ENCODE assay signal across 15 cellular contexts in genomic region chr9:5382479-5382878, GRCh38. TPM values are rescaled to one million over a fixed set of nuclear protein-coding genes. Genes with fewer than 3 reads are reported as not detected.
"Had no signal": no experiment of that assay in that cellular context is flagged by ENCODE, and none has a peak within 500 bp of the region (broad histone marks: within the 10 kb centered on the region; RNA-seq: fewer than 3 reads in every experiment).

No MANE protein-coding gene starts in this region.

- H3K4me3 Mint-ChIP-seq: activated CD4-positive, alpha-beta T cell treated with anti-CD3 and anti-CD28 coated beads, Interleukin-2, amount 10 ng/mL, durations not matched to agents 7 days and 5 days; activated T-helper 1 cell treated with anti-CD3 and anti-CD28 coated beads, Interleukin-12 subunit alpha, Interleukin-12 subunit beta, Interleukin-2, Interleukin-4 antibody, amounts not matched to agents 30 ng/mL and 10 ng/mL and 1 ng/mL, durations not matched to agents 14 hours and 24 hours and 36 hours; naive thymus-derived CD8-positive, alpha-beta T cell had no signal

- H3K4me3 ChIP-seq: breast epithelium, dorsolateral prefrontal cortex, gastroesophageal sphincter, left ventricle myocardium inferior, mucosa of descending colon, pancreas, thoracic aorta, upper lobe of right lung had no signal

- DNase-seq: activated CD4-positive, alpha-beta T cell treated with anti-CD3 and anti-CD28 coated beads, Interleukin-2, amount 10 ng/mL, durations not matched to agents 7 days and 5 days; aorta; dorsolateral prefrontal cortex; kidney; left ventricle myocardium inferior; mucosa of descending colon; naive thymus-derived CD8-positive, alpha-beta T cell; pancreas; T-helper 2 cell; upper lobe of right lung had no signal

- ATAC-seq: gastroesophageal sphincter; mucosa of descending colon; naive thymus-derived CD8-positive, alpha-beta T cell; pancreas; sciatic nerve; upper lobe of right lung had no signal

- H3K27me3 ChIP-seq: breast epithelium, dorsolateral prefrontal cortex, gastroesophageal sphincter, pancreas, upper lobe of right lung had no signal

- H3K27me3 Mint-ChIP-seq: activated CD4-positive, alpha-beta T cell treated with anti-CD3 and anti-CD28 coated beads, Interleukin-2, amount 10 ng/mL, durations not matched to agents 7 days and 5 days; naive thymus-derived CD8-positive, alpha-beta T cell had no signal

- FAIRE-seq: kidney, pancreas had no signal

- H3K9me3 Mint-ChIP-seq: activated CD4-positive, alpha-beta T cell treated with anti-CD3 and anti-CD28 coated beads, Interleukin-2, amount 10 ng/mL, durations not matched to agents 7 days and 5 days; activated T-helper 1 cell treated with anti-CD3 and anti-CD28 coated beads, Interleukin-12 subunit alpha, Interleukin-12 subunit beta, Interleukin-2, Interleukin-4 antibody, amounts not matched to agents 30 ng/mL and 10 ng/mL and 1 ng/mL, durations not matched to agents 14 hours and 24 hours and 36 hours; naive thymus-derived CD8-positive, alpha-beta T cell had no signal

- H3K36me3 ChIP-seq: breast epithelium, pancreas, thoracic aorta had no signal

- H3K27ac Mint-ChIP-seq: activated CD4-positive, alpha-beta T cell treated with anti-CD3 and anti-CD28 coated beads, Interleukin-2, amount 10 ng/mL, durations not matched to agents 7 days and 5 days; activated T-helper 1 cell treated with anti-CD3 and anti-CD28 coated beads, Interleukin-12 subunit alpha, Interleukin-12 subunit beta, Interleukin-2, Interleukin-4 antibody, amounts not matched to agents 30 ng/mL and 10 ng/mL and 1 ng/mL, durations not matched to agents 14 hours and 24 hours and 36 hours had no signal

RNA-seq across cellular contexts. Expression of gene RLN1, which starts 42.8 kb away (rescaled TPM):
- total RNA-seq: aorta, gastroesophageal sphincter, left ventricle myocardium inferior, pancreas, sciatic nerve, thoracic aorta, upper lobe of right lung had no signal
